In the genomic region with DNA sequence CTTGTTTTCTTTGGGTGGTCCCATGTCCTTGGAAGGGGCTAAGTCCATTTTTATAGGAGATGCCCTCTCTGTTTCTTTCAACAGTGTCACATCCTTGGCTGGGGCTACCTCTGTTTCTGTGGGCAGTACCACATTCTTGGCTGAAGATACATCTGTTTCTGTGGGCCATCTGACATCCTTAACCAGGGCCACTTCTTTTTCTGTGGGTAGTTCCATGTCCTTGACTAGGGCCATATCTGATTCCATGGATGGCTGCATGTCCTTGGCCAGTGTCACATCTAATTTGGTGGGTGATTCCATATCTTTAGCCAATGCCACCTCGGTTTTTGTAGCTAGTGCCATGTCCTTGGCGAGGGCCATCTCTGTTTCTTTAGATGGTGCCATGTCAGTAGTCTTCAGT, we compare ENCODE assay signal across 19 cellular contexts.
DNase-seq lines count a peak whose midpoint lies in the region; ATAC-seq and TF ChIP-seq lines count a peak whose summit lies in the region.
"Had no signal": no experiment of that assay in that cellular context is flagged by ENCODE, and none has a peak within 500 bp of the region (broad histone marks: within the 10 kb centered on the region; RNA-seq: fewer than 3 reads in every experiment).

No MANE protein-coding gene starts in this region.

- H3K4me3 ChIP-seq in ascending aorta = no peak overlapping the region
- no peak overlapping the region for H3K4me3 ChIP-seq in left ventricle myocardium inferior
- H3K4me3 ChIP-seq: BLaER1, GM23248 had no signal

- ATAC-seq in Right ventricle myocardium superior (ENCODE audit: poor library complexity) = peak; percentile 34
- ATAC-seq in Right ventricle myocardium inferior = no peak
- ATAC-seq: CD8-positive, alpha-beta T cell had no signal

- no peaks in the 10 kb centered on the region for H3K27me3 ChIP-seq in ascending aorta
- H3K27me3 ChIP-seq in left ventricle myocardium inferior (ENCODE audit: low read depth) = no peaks in the 10 kb centered on the region
- H3K27me3 ChIP-seq: BLaER1 had no signal

- no peak for DNase-seq in Right ventricle myocardium superior
- no peak for DNase-seq in Right ventricle myocardium inferior (ENCODE audit: missing footprints)
- no peak for DNase-seq in ascending aorta (ENCODE audit: low spot score in 2 of 2)
- DNase-seq in left ventricle myocardium inferior = no peak
- DNase-seq in myocyte (ENCODE audit: low read depth) = peak; percentile 30
- no peak for DNase-seq in NCI-H1417 (lab: John Stamatoyannopoulos, UW)
- DNase-seq in occipital lobe (lab: John Stamatoyannopoulos, UW) = no peak
- DNase-seq in SIG-M5 (lab: John Stamatoyannopoulos, UW) = no peak
- DNase-seq: Caco-2; CD4-positive, CD25-positive, alpha-beta regulatory T cell; CD8-positive, alpha-beta T cell; DMS153; DND-41; GM23248; H7; HCEC 1CT had no signal

- H3K9me3 ChIP-seq in ascending aorta = no peaks in the 10 kb centered on the region
- H3K9me3 ChIP-seq in left ventricle myocardium inferior (replicated peaks) = no peaks in the 10 kb centered on the region
- H3K9me3 ChIP-seq: BLaER1, Caco-2 had no signal

- H3K36me3 ChIP-seq in ascending aorta = peaks cover 50 to 59% of the 10 kb centered on the region in 2 donors
- H3K36me3 ChIP-seq in left ventricle myocardium inferior = peaks cover 91% of the 10 kb centered on the region

- H3K4me1 ChIP-seq in ascending aorta (no peaks in the 10 kb centered on the region), left ventricle myocardium inferior (peaks cover 16% of the 10 kb centered on the region)
- H3K4me1 ChIP-seq: BLaER1, Caco-2 had no signal

- intact Hi-C loops in Right ventricle myocardium superior (cut with DNase I) = no loop called here
- intact Hi-C loops in Right ventricle myocardium inferior (cut with DNase I) = no loop called here
- intact Hi-C loops in ascending aorta (cut with DNase I) = no loop called here
- intact Hi-C loops in left ventricle myocardium inferior (cut with micrococcal nuclease) = no loop called here

- TF ChIP-seq CTCF in ascending aorta (IDR thresholded peaks at IDR 0.05) (no peak), left ventricle myocardium inferior (IDR thresholded peaks at IDR 0.05; ENCODE audit: borderline replicate concordance) (no peak)

- H3K27ac ChIP-seq in ascending aorta (peak overlapping the region; percentile 15 to 19), left ventricle myocardium inferior (replicated peaks) (peak overlapping the region; percentile 79)
- H3K27ac ChIP-seq: 22Rv1, BLaER1, C4-2B, GM23248 had no signal
